In the genomic region with DNA sequence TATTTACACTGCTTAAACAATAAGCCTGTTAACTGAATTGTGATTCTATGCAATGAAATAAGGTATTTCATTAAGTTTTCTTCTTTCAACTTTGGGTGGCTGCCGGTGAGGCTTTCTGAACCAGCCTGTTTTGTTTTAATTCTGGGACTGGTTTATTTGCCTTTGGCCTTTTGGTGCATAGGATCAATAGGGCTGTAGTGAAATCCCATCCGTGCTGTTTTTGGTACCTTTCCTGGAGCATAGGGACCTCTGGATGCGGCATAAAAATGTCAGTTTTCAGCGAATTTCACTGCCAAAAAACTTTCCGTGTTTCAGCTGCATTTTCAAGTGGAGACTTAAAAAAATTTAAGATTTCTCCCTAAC, we compare ENCODE assay signal across 8 cellular contexts. TPM values are rescaled to one million over a fixed set of nuclear protein-coding genes. Genes with fewer than 3 reads are reported as not detected.
DNase-seq lines count a peak whose midpoint lies in the region; ATAC-seq and TF ChIP-seq lines count a peak whose summit lies in the region.

No MANE protein-coding gene starts in this region.

- H3K4me1 Mint-ChIP-seq in brain, result peaks cover 16% of the 10 kb centered on the region

- TF ChIP-seq CTCF in 22Rv1 (IDR thresholded peaks at IDR 0.05), result 0 out of 2 replicates have a peak, but pooled peaks have one; percentile 6
- TF ChIP-seq CTCF in HL-60 (IDR thresholded peaks at IDR 0.05; ENCODE audit: insufficient read depth, low read length), result no peak
- no peak for TF ChIP-seq CTCF in brain (conservative IDR thresholded peaks at IDR 0.05)

- peak overlapping the region in 4 of 5 experiments; percentile 83 to 90 (median 86) for H3K27ac Mint-ChIP-seq in brain

- H3K4me3 Mint-ChIP-seq in brain, result peak overlapping the region; percentile 92 to 99 (median 96)

- peak overlapping the region; percentile 93 for H3K4me3 ChIP-seq in HL-60 (replicated peaks; ENCODE audit: insufficient read depth, low read length)
- H3K4me3 ChIP-seq in mononuclear cell (ENCODE audit: low read length), result peak overlapping the region; percentile 66

- no peak for ATAC-seq in HG02884 (IDR thresholded peaks at IDR 0.05; ENCODE audit: unreplicated experiment)

- H3K4me1 ChIP-seq in mononuclear cell (ENCODE audit: insufficient read depth, low read length), result peaks cover 11% of the 10 kb centered on the region

- no peak for DNase-seq in HL-60 (ENCODE audit: low read depth in 1 of 2, low spot score in 1 of 2)
- no peak for DNase-seq in UCSD-AML1 (lab: John Stamatoyannopoulos, UW; ENCODE audit: unreplicated experiment)
- no peak for DNase-seq in NCI-H2107 (lab: John Stamatoyannopoulos, UW)
- DNase-seq in posterior vena cava (ENCODE audit: low spot score), result no peak

- peak overlapping the region; percentile 79 for H3K27ac ChIP-seq in 22Rv1
- H3K27ac ChIP-seq in HL-60 (replicated peaks), result peak overlapping the region; percentile 33

- H3K27me3 ChIP-seq in HL-60 (ENCODE audit: insufficient read depth, poor library complexity, severe bottlenecking), result no peaks in the 10 kb centered on the region
- H3K27me3 ChIP-seq in mononuclear cell (ENCODE audit: insufficient read depth, low read length), result no peaks in the 10 kb centered on the region

- H3K27me3 Mint-ChIP-seq in brain, result peaks cover 8% of the 10 kb centered on the region

- H3K36me3 Mint-ChIP-seq in brain, result no peaks in the 10 kb centered on the region

- no peaks in the 10 kb centered on the region for H3K9me3 Mint-ChIP-seq in brain

- no peaks in the 10 kb centered on the region for H3K9me3 ChIP-seq in mononuclear cell (ENCODE audit: low read depth, low read length)

- intact Hi-C loops in posterior vena cava (cut with DNase I), result no loop called here

RNA-seq across cellular contexts. Expression of gene PLS1, which starts 0.5 kb away (rescaled TPM):
- 16.2 TPM for polyA plus RNA-seq in brain (ENCODE audit: insufficient read depth, low read depth, low replicate concordance)
- total RNA-seq in mononuclear cell (1.2 TPM), posterior vena cava (under 1 TPM in 1 of 2 donors, not detected in 1; 0.86 TPM)

RNA-seq across cellular contexts. Expression of gene ATR, which starts 18.2 kb away (rescaled TPM):
- 3.4 TPM for polyA plus RNA-seq in brain (ENCODE audit: insufficient read depth, low read depth, low replicate concordance)
- total RNA-seq in mononuclear cell (44.2 TPM), posterior vena cava (10 to 100 TPM; 20.2 to 20.3 TPM)
